ENCODE assay signal across 40 cellular contexts in genomic region chr6:16299861-16300260, GRCh38.
"Had no signal": no experiment of that assay in that cellular context is flagged by ENCODE, and none has a peak within 500 bp of the region (broad histone marks: within the 10 kb centered on the region; RNA-seq: fewer than 3 reads in every experiment).

No MANE protein-coding gene starts in this region.

- FAIRE-seq: astrocyte, bronchial epithelial cell had no signal

- H3K9me3 ChIP-seq: adrenal gland, ascending aorta, body of pancreas, breast epithelium had no signal

- H3K27ac Mint-ChIP-seq: activated naive CD4-positive, alpha-beta T cell treated with anti-CD3 and anti-CD28 coated beads for 36 hours; activated naive CD4-positive, alpha-beta T cell treated with anti-CD3 and anti-CD28 coated beads, Interleukin-2, amount 10 ng/mL, durations not matched to agents 7 days and 5 days; activated naive CD4-positive, alpha-beta T cell treated with anti-CD3 and anti-CD28 coated beads, Interleukin-2, amount 50 U/mL, for 24 hours; activated naive CD4-positive, alpha-beta T cell treated with anti-CD3 and anti-CD28 coated beads, Interleukin-2, amount 50 U/mL, for 72 hours; activated naive CD8-positive, alpha-beta T cell; activated naive CD8-positive, alpha-beta T cell treated with anti-CD3 and anti-CD28 coated beads for 36 hours; activated naive CD8-positive, alpha-beta T cell treated with anti-CD3 and anti-CD28 coated beads, Interleukin-2, amount 10 ng/mL, durations not matched to agents 7 days and 5 days; activated naive CD8-positive, alpha-beta T cell treated with anti-CD3 and anti-CD28 coated beads, Interleukin-2, amount 50 U/mL, for 24 hours; activated T-cell treated with anti-CD3 and anti-CD28 coated beads, Interleukin-2, amount 50 U/mL, for 24 hours; activated T-cell treated with anti-CD3 and anti-CD28 coated beads, Interleukin-2, amount 50 U/mL, for 72 hours; activated T-helper 1 cell treated with anti-CD3 and anti-CD28 coated beads, Interleukin-12 subunit alpha, Interleukin-12 subunit beta, Interleukin-2, Interleukin-4 antibody, amounts not matched to agents 30 ng/mL and 10 ng/mL and 1 ng/mL, durations not matched to agents 14 hours and 24 hours and 36 hours; activated T-helper 17 cell treated with anti-CD3 and anti-CD28 coated beads, Interleukin-2, amount 50 U/mL, for 72 hours; activated T-helper 2 cell treated with anti-CD3 and anti-CD28 coated beads, Interferon-gamma antibody, Interleukin-2, Interleukin-4, amounts not matched to agents 10 μg/mL and 5 μg/mL and 100 μg/mL, durations not matched to agents 14 hours and 24 hours and 36 hours had no signal

- H3K4me1 ChIP-seq: adrenal gland, ascending aorta, body of pancreas, breast epithelium had no signal

- H3K9me3 Mint-ChIP-seq: activated naive CD4-positive, alpha-beta T cell treated with anti-CD3 and anti-CD28 coated beads for 36 hours; activated naive CD4-positive, alpha-beta T cell treated with anti-CD3 and anti-CD28 coated beads, Interleukin-2, amount 10 ng/mL, durations not matched to agents 7 days and 5 days; activated naive CD4-positive, alpha-beta T cell treated with anti-CD3 and anti-CD28 coated beads, Interleukin-2, amount 50 U/mL, for 24 hours; activated naive CD4-positive, alpha-beta T cell treated with anti-CD3 and anti-CD28 coated beads, Interleukin-2, amount 50 U/mL, for 72 hours; activated naive CD8-positive, alpha-beta T cell treated with anti-CD3 and anti-CD28 coated beads for 36 hours; activated naive CD8-positive, alpha-beta T cell treated with anti-CD3 and anti-CD28 coated beads, Interleukin-2, amount 10 ng/mL, durations not matched to agents 7 days and 5 days; activated naive CD8-positive, alpha-beta T cell treated with anti-CD3 and anti-CD28 coated beads, Interleukin-2, amount 50 U/mL, for 24 hours; activated T-cell treated with anti-CD3 and anti-CD28 coated beads, Interleukin-2, amount 50 U/mL, for 24 hours; activated T-cell treated with anti-CD3 and anti-CD28 coated beads, Interleukin-2, amount 50 U/mL, for 4 hours; activated T-cell treated with anti-CD3 and anti-CD28 coated beads, Interleukin-2, amount 50 U/mL, for 72 hours; activated T-helper 1 cell treated with anti-CD3 and anti-CD28 coated beads, Interleukin-12 subunit alpha, Interleukin-12 subunit beta, Interleukin-2, Interleukin-4 antibody, amounts not matched to agents 30 ng/mL and 10 ng/mL and 1 ng/mL, durations not matched to agents 14 hours and 24 hours and 36 hours; activated T-helper 17 cell treated with anti-CD3 and anti-CD28 coated beads, Interleukin-2, amount 50 U/mL, for 72 hours; activated T-helper 2 cell treated with anti-CD3 and anti-CD28 coated beads, Interferon-gamma antibody, Interleukin-2, Interleukin-4, amounts not matched to agents 10 μg/mL and 5 μg/mL and 100 μg/mL, durations not matched to agents 14 hours and 24 hours and 36 hours; brain; central memory CD8-positive, alpha-beta T cell had no signal

- H3K36me3 ChIP-seq: adrenal gland, breast epithelium, cardiac muscle cell had no signal

- H3K27me3 Mint-ChIP-seq: activated naive CD4-positive, alpha-beta T cell treated with anti-CD3 and anti-CD28 coated beads, Interleukin-2, amount 50 U/mL, for 24 hours; activated naive CD8-positive, alpha-beta T cell; activated naive CD8-positive, alpha-beta T cell treated with anti-CD3 and anti-CD28 coated beads for 36 hours; activated naive CD8-positive, alpha-beta T cell treated with anti-CD3 and anti-CD28 coated beads, Interleukin-2, amount 10 ng/mL, durations not matched to agents 7 days and 5 days; activated naive CD8-positive, alpha-beta T cell treated with anti-CD3 and anti-CD28 coated beads, Interleukin-2, amount 50 U/mL, for 24 hours; activated T-cell treated with anti-CD3 and anti-CD28 coated beads, Interleukin-2, amount 50 U/mL, for 24 hours; activated T-helper 17 cell treated with anti-CD3 and anti-CD28 coated beads, Interleukin-2, amount 50 U/mL, for 72 hours; brain; central memory CD8-positive, alpha-beta T cell had no signal

- H3K4me1 Mint-ChIP-seq: activated naive CD4-positive, alpha-beta T cell treated with anti-CD3 and anti-CD28 coated beads, Interleukin-2, amount 10 ng/mL, durations not matched to agents 7 days and 5 days; activated naive CD4-positive, alpha-beta T cell treated with anti-CD3 and anti-CD28 coated beads, Interleukin-2, amount 50 U/mL, for 24 hours; activated naive CD8-positive, alpha-beta T cell treated with anti-CD3 and anti-CD28 coated beads for 36 hours; activated naive CD8-positive, alpha-beta T cell treated with anti-CD3 and anti-CD28 coated beads, Interleukin-2, amount 10 ng/mL, durations not matched to agents 7 days and 5 days; central memory CD8-positive, alpha-beta T cell had no signal

- H3K4me3 Mint-ChIP-seq: activated naive CD4-positive, alpha-beta T cell treated with anti-CD3 and anti-CD28 coated beads for 36 hours; activated naive CD4-positive, alpha-beta T cell treated with anti-CD3 and anti-CD28 coated beads, Interleukin-2, amount 10 ng/mL, durations not matched to agents 7 days and 5 days; activated naive CD4-positive, alpha-beta T cell treated with anti-CD3 and anti-CD28 coated beads, Interleukin-2, amount 50 U/mL, for 24 hours; activated naive CD8-positive, alpha-beta T cell; activated naive CD8-positive, alpha-beta T cell treated with anti-CD3 and anti-CD28 coated beads for 36 hours; activated naive CD8-positive, alpha-beta T cell treated with anti-CD3 and anti-CD28 coated beads, Interleukin-2, amount 10 ng/mL, durations not matched to agents 7 days and 5 days; activated naive CD8-positive, alpha-beta T cell treated with anti-CD3 and anti-CD28 coated beads, Interleukin-2, amount 50 U/mL, for 24 hours; activated T-cell treated with anti-CD3 and anti-CD28 coated beads, Interleukin-2, amount 50 U/mL, for 24 hours; activated T-cell treated with anti-CD3 and anti-CD28 coated beads, Interleukin-2, amount 50 U/mL, for 4 hours; activated T-cell treated with anti-CD3 and anti-CD28 coated beads, Interleukin-2, amount 50 U/mL, for 72 hours; activated T-helper 1 cell treated with anti-CD3 and anti-CD28 coated beads, Interleukin-12 subunit alpha, Interleukin-12 subunit beta, Interleukin-2, Interleukin-4 antibody, amounts not matched to agents 30 ng/mL and 10 ng/mL and 1 ng/mL, durations not matched to agents 14 hours and 24 hours and 36 hours; activated T-helper 17 cell treated with anti-CD3 and anti-CD28 coated beads, Interleukin-2, amount 50 U/mL, for 72 hours; brain; central memory CD8-positive, alpha-beta T cell had no signal

- ATAC-seq: activated naive CD4-positive, alpha-beta T cell treated with anti-CD3 and anti-CD28 coated beads, Interleukin-2, amount 50 U/mL, for 72 hours; activated naive CD8-positive, alpha-beta T cell treated with anti-CD3 and anti-CD28 coated beads, Interleukin-2, amount 50 U/mL, for 24 hours; activated T-cell treated with anti-CD3 and anti-CD28 coated beads, Interleukin-2, amount 50 U/mL, for 4 hours; activated T-cell treated with anti-CD3 and anti-CD28 coated beads, Interleukin-2, amount 50 U/mL, for 72 hours; activated T-helper 17 cell treated with anti-CD3 and anti-CD28 coated beads, Interleukin-2, amount 50 U/mL, for 72 hours; body of pancreas had no signal

- H3K36me3 Mint-ChIP-seq: activated naive CD4-positive, alpha-beta T cell treated with anti-CD3 and anti-CD28 coated beads, Interleukin-2, amount 10 ng/mL, durations not matched to agents 7 days and 5 days; activated naive CD4-positive, alpha-beta T cell treated with anti-CD3 and anti-CD28 coated beads, Interleukin-2, amount 50 U/mL, for 72 hours had no signal

- H3K27me3 ChIP-seq: adrenal gland, ascending aorta, body of pancreas, brain microvascular endothelial cell, breast epithelium, cardiac muscle cell had no signal

- H3K27ac ChIP-seq: adrenal gland, ascending aorta, body of pancreas, brain microvascular endothelial cell, breast epithelium, cardiac muscle cell had no signal

- DNase-seq: activated effector memory CD4-positive, alpha-beta T cell treated with anti-CD3 and anti-CD28 coated beads, Interleukin-2, amount 50 U/mL, for 16 hours; activated effector memory CD4-positive, alpha-beta T cell treated with Interleukin-2 at 50 U/mL for 16 hours; activated gamma-delta T cell; activated gamma-delta T cell treated with Interleukin-2 at 50 U/mL for 16 hours; activated naive CD4-positive, alpha-beta T cell; activated naive CD4-positive, alpha-beta T cell treated with anti-CD3 and anti-CD28 coated beads for 36 hours; activated naive CD4-positive, alpha-beta T cell treated with anti-CD3 and anti-CD28 coated beads, Interleukin-2, amount 10 ng/mL, durations not matched to agents 7 days and 5 days; activated naive CD4-positive, alpha-beta T cell treated with anti-CD3 and anti-CD28 coated beads, Interleukin-2, amount 50 U/mL, for 16 hours; activated naive CD4-positive, alpha-beta T cell treated with Interleukin-2 at 50 U/mL for 16 hours; activated naive CD8-positive, alpha-beta T cell treated with anti-CD3 and anti-CD28 coated beads for 36 hours; activated naive CD8-positive, alpha-beta T cell treated with anti-CD3 and anti-CD28 coated beads, Interleukin-2, amount 10 ng/mL, durations not matched to agents 7 days and 5 days; activated naive CD8-positive, alpha-beta T cell treated with anti-CD3 and anti-CD28 coated beads, Interleukin-2, amount 50 U/mL, for 24 hours; activated T-cell treated with anti-CD3 and anti-CD28 coated beads for 4 hours; activated T-cell treated with anti-CD3 and anti-CD28 coated beads, Interleukin-2, amount 50 U/mL, for 1 hour; activated T-cell treated with anti-CD3 and anti-CD28 coated beads, Interleukin-2, amount 50 U/mL, for 24 hours; activated T-cell treated with anti-CD3 and anti-CD28 coated beads, Interleukin-2, amount 50 U/mL, for 4 hours; activated T-cell treated with anti-CD3 and anti-CD28 coated beads, Interleukin-2, amount 50 U/mL, for 48 hours; activated T-cell treated with anti-CD3 and anti-CD28 coated beads, Interleukin-2, amount 50 U/mL, for 72 hours; adrenal gland; amniotic stem cell; amygdala; anterior cingulate cortex; body of pancreas; brain microvascular endothelial cell; caudate nucleus; central memory CD4-positive, alpha-beta T cell; cerebellar nuclear complex had no signal

- H3K4me3 ChIP-seq: adrenal gland, ascending aorta, body of pancreas, breast epithelium, cardiac muscle cell had no signal
